ENCODE assay signal across 8 cellular contexts in the genomic region with DNA sequence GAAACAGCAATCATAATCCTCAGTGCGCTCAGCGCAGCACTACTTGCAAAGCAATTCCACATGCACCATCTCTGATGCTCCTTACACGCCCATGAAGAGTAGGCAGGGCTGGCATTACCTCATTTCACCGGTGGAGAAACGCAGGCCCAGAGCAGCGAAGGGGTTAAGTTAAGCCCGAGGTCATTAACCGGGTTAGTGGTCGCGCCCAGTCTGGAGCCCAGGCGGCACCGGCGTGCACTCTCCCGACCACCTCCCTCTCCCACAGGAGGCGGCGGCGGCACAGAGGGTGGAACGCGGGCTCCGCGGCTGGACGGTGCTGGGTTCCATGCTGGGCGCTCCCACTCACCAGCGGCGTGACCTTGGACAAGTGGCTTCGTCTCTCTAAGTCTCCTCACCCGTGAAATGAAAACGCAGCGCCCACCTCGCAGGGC. TPM values are rescaled to one million over a fixed set of nuclear protein-coding genes. Genes with fewer than 3 reads are reported as not detected.
DNase-seq lines count a peak whose midpoint lies in the region; ATAC-seq and TF ChIP-seq lines count a peak whose summit lies in the region.

No MANE protein-coding gene starts in this region.

- WGBS in aorta, 2 donors, result 0 to 1% methylated on average over 30 of the region's 30 CpGs

- peaks cover 0 to 2% (median 0%) of the 10 kb centered on the region in 8 donors for H3K9me3 Mint-ChIP-seq in CD4-positive, alpha-beta memory T cell
- H3K9me3 Mint-ChIP-seq in GM23338 (peaks cover 2% of the 10 kb centered on the region; the same call in 1 of the 3 replicates), mesothelial cell of epicardium (no peaks in the 10 kb centered on the region)

- peaks cover 18 to 51% (median 31%) of the 10 kb centered on the region in 4 donors for H3K4me1 Mint-ChIP-seq in CD4-positive, alpha-beta memory T cell
- peaks cover 42% of the 10 kb centered on the region for H3K4me1 Mint-ChIP-seq in GM23338
- peaks cover 37% of the 10 kb centered on the region for H3K4me1 Mint-ChIP-seq in mesothelial cell of epicardium

- H3K9me3 ChIP-seq in CD4-positive, alpha-beta memory T cell (ENCODE audit: control insufficient read depth in 1 of 2, low read length in 2 of 2), result no peaks in the 10 kb centered on the region
- H3K9me3 ChIP-seq in PC-3 (ENCODE audit: low read length), result no peaks in the 10 kb centered on the region
- no peaks in the 10 kb centered on the region for H3K9me3 ChIP-seq in duodenal mucosa (ENCODE audit: control insufficient read depth in 1 of 2, low read length in 2 of 2)
- H3K9me3 ChIP-seq in aorta (ENCODE audit: control insufficient read depth, low read length), result no peaks in the 10 kb centered on the region

- H3K27ac Mint-ChIP-seq in CD4-positive, alpha-beta memory T cell, result peak overlapping the region; percentile 72 to 97 (median 91)
- peak overlapping the region; percentile 86; the same call in 1 of the 2 replicates for H3K27ac Mint-ChIP-seq in GM23338
- H3K27ac Mint-ChIP-seq in mesothelial cell of epicardium, result peak overlapping the region; percentile 83

- H3K4me2 ChIP-seq in GM23338, result peak overlapping the region; percentile 98
- peak overlapping the region; percentile 95 for H3K4me2 ChIP-seq in PC-3 (ENCODE audit: low read length)

- BruUV-seq in PC-3 (replicated peaks; lab: Mats Ljungman, UMichigan), result TSS peak; percentile 47

- peaks cover 9% of the 10 kb centered on the region for H3K36me3 ChIP-seq in CD4-positive, alpha-beta memory T cell (ENCODE audit: insufficient read depth, low read length)
- H3K36me3 ChIP-seq in GM23338 (ENCODE audit: insufficient read depth) (no peaks in the 10 kb centered on the region), PC-3 (ENCODE audit: low read depth, low read length) (no peaks in the 10 kb centered on the region; the same call in 1 of the 2 replicates), duodenal mucosa (ENCODE audit: control insufficient read depth in 1 of 2, insufficient read depth in 2 of 2, low read length in 2 of 2) (peaks cover 4 to 31% of the 10 kb centered on the region in 2 donors), aorta (ENCODE audit: control insufficient read depth in 1 of 2, insufficient read depth in 2 of 2, low read length in 1 of 2) (no peaks in the 10 kb centered on the region)

- ATAC-seq in GM23338 (peak; percentile 2), PC-3 (peak; percentile 3), aorta (ENCODE audit: low FRiP score) (peak; percentile 1)

- H3K4me3 ChIP-seq in CD4-positive, alpha-beta memory T cell (ENCODE audit: low read length in 2 of 2), result peak overlapping the region; percentile 91 to 93
- H3K4me3 ChIP-seq in GM23338 (peak overlapping the region; percentile 91), PC-3 (ENCODE audit: low read length) (peak overlapping the region; percentile 91), duodenal mucosa (ENCODE audit: low read depth in 1 of 2, low read length in 2 of 2) (peak overlapping the region; percentile 93 to 96), aorta (ENCODE audit: low read length in 2 of 2) (peak overlapping the region; percentile 19 to 71)

- peak overlapping the region; percentile 86; the same call in 1 of the 2 replicates for H2AFZ ChIP-seq in GM23338
- peak overlapping the region; percentile 70 for H2AFZ ChIP-seq in PC-3 (ENCODE audit: low read length)

- intact Hi-C loops in CD4-positive, alpha-beta memory T cell (cut with micrococcal nuclease), result loop anchor here (1.0 to 10.0 kb wide), 3 partner anchors 22 to 152 kb away; a partner anchor contains a TSS
- intact Hi-C loops in PC-3 (cut with micrococcal nuclease) (loop anchor here (1.0 kb wide), 3 partner anchors 17 to 52 kb away; a partner anchor contains a TSS), aorta (cut with DNase I) (loop anchor here in 1 of 2 donors (1.0 to 5.0 kb wide), 2 partner anchors 19 to 167 kb away; a partner anchor contains a TSS)

- peak overlapping the region; percentile 90 for H3K27ac ChIP-seq in CD4-positive, alpha-beta memory T cell (ENCODE audit: low read depth, low read length)
- no peak overlapping the region for H3K27ac ChIP-seq in GM23338 (ENCODE audit: low read depth)
- peak overlapping the region; percentile 61 for H3K27ac ChIP-seq in PC-3 (ENCODE audit: low read length)
- H3K27ac ChIP-seq in duodenal mucosa (ENCODE audit: low read depth, low read length), result peak overlapping the region; percentile 93
- peak overlapping the region in 1 of 2 donors; percentile 6 for H3K27ac ChIP-seq in aorta (ENCODE audit: low read depth in 1 of 2, low read length in 2 of 2)

- no peaks in the 10 kb centered on the region for H3K27me3 Mint-ChIP-seq in CD4-positive, alpha-beta memory T cell
- H3K27me3 Mint-ChIP-seq in GM23338 (ENCODE audit: insufficient read depth, low read depth, poor library complexity) (peaks cover 26% of the 10 kb centered on the region), mesothelial cell of epicardium (ENCODE audit: low read depth) (no peaks in the 10 kb centered on the region)

- H3K9me2 ChIP-seq in GM23338 (ENCODE audit: insufficient read depth) (no peaks in the 10 kb centered on the region), PC-3 (replicated peaks; ENCODE audit: low read length) (no peaks in the 10 kb centered on the region)

- H3K4me3 Mint-ChIP-seq in CD4-positive, alpha-beta memory T cell, result peak overlapping the region; percentile 83 to 90 (median 88)
- H3K4me3 Mint-ChIP-seq in GM23338 (peak overlapping the region; percentile 89), mesothelial cell of epicardium (peak overlapping the region; percentile 71)

- POLR2A ChIA-PET in CD4-positive, alpha-beta memory T cell (lab: Charles Lee; ENCODE audit: partially characterized antibody), result interaction anchor here (0.9 to 6.4 kb wide), 11 partner anchors 12 to 142 kb away, joined by 3 to 68 read pairs (median 5); a partner anchor contains a TSS
- POLR2A ChIA-PET in PC-3 (lab: Charles Lee; ENCODE audit: unreplicated experiment), result interaction anchor here (0.6 to 0.7 kb wide), 3 partner anchors 17 to 67 kb away, joined by 3 to 15 read pairs (median 5); no protein-coding TSS in a partner anchor

- peaks cover 0 to 26% of the 10 kb centered on the region in 2 donors for H3K36me3 Mint-ChIP-seq in CD4-positive, alpha-beta memory T cell
- H3K36me3 Mint-ChIP-seq in GM23338 (ENCODE audit: low read depth) (peaks cover 18% of the 10 kb centered on the region), mesothelial cell of epicardium (peaks cover 7% of the 10 kb centered on the region)

- H3K79me2 ChIP-seq in GM23338 (replicated peaks; ENCODE audit: insufficient read depth) (peaks cover 6% of the 10 kb centered on the region; the same call in 1 of the 2 replicates), PC-3 (ENCODE audit: low read length) (peaks cover 41% of the 10 kb centered on the region)

- CTCF ChIA-PET in CD4-positive, alpha-beta memory T cell (lab: Charles Lee; ENCODE audit: partially characterized antibody), result no interaction called here
- CTCF ChIA-PET in PC-3 (lab: Charles Lee), result no interaction called here

- no peaks in the 10 kb centered on the region for H3K27me3 ChIP-seq in CD4-positive, alpha-beta memory T cell (ENCODE audit: insufficient read depth, low read length)
- H3K27me3 ChIP-seq in GM23338 (ENCODE audit: insufficient read depth) (peaks cover 16% of the 10 kb centered on the region), PC-3 (ENCODE audit: low read length) (no peaks in the 10 kb centered on the region), duodenal mucosa (ENCODE audit: control insufficient read depth in 1 of 2, insufficient read depth in 2 of 2, low read length in 2 of 2) (no peaks in the 10 kb centered on the region), aorta (ENCODE audit: control insufficient read depth in 1 of 2, insufficient read depth in 2 of 2, low read length in 1 of 2) (no peaks in the 10 kb centered on the region)

- H3K4me1 ChIP-seq in CD4-positive, alpha-beta memory T cell (ENCODE audit: insufficient read depth, low read length), result peaks cover 47% of the 10 kb centered on the region
- H3K4me1 ChIP-seq in GM23338 (ENCODE audit: insufficient read depth) (peaks cover 35% of the 10 kb centered on the region), PC-3 (ENCODE audit: insufficient read depth, low read length) (peaks cover 34% of the 10 kb centered on the region), duodenal mucosa (ENCODE audit: control insufficient read depth in 1 of 2, insufficient read depth in 2 of 2, low read length in 2 of 2) (peaks cover 31 to 46% of the 10 kb centered on the region in 2 donors), aorta (ENCODE audit: control insufficient read depth in 1 of 2, insufficient read depth in 2 of 2, low read length in 2 of 2) (peaks cover 0 to 3% of the 10 kb centered on the region in 2 donors)

- H4K20me1 ChIP-seq in GM23338 (replicated peaks; ENCODE audit: insufficient read depth) (peaks cover 12% of the 10 kb centered on the region), PC-3 (ENCODE audit: low read length) (no peaks in the 10 kb centered on the region)

- no peak for DNase-seq in CD4-positive, alpha-beta memory T cell
- DNase-seq in GM23338 (ENCODE audit: low spot score) (no peak), PC-3 (no peak), mesothelial cell of epicardium (ENCODE audit: low spot score in 2 of 2, unreplicated experiment in 2 of 2) (no peak), aorta (peak in 1 of 2 donors; percentile 78), GOT3 (lab: John Stamatoyannopoulos, UW) (no peak)
- no peak for DNase-seq in activated CD8-positive, alpha-beta memory T cell treated with anti-CD3 and anti-CD28 coated beads for 24 hours

- TF ChIP-seq CTCF in GM23338 (conservative IDR thresholded peaks at IDR 0.05; ENCODE audit: low read depth in 2 of 2) (no peak), PC-3 (conservative IDR thresholded peaks at IDR 0.05; ENCODE audit: low read depth, low read length) (no peak), mesothelial cell of epicardium (IDR thresholded peaks at IDR 0.05; ENCODE audit: unreplicated experiment) (no peak)

- peak overlapping the region; percentile 98 for H3K9ac ChIP-seq in PC-3 (ENCODE audit: low read length)
- H3K9ac ChIP-seq in duodenal mucosa (ENCODE audit: low read depth in 1 of 2, low read length in 2 of 2), result peak overlapping the region; percentile 89 to 90

- H3F3A ChIP-seq in GM23338 (replicated peaks; ENCODE audit: low read depth), result peaks cover 18% of the 10 kb centered on the region
- no peaks in the 10 kb centered on the region for H3F3A ChIP-seq in PC-3 (ENCODE audit: low read length, unreplicated experiment)

RNA-seq across cellular contexts. Expression of a gene that starts 0.5 kb away (rescaled TPM):
- 100 to 1,000 TPM; 123 to 126 TPM for total RNA-seq in CD4-positive, alpha-beta memory T cell
- 10 to 100 TPM; 51.2 to 62.2 TPM for polyA plus RNA-seq in CD4-positive, alpha-beta memory T cell
- total RNA-seq in GM23338 (2014; rRNA removed; shearing (Covaris generic)), result 42.5 and 57.4 TPM in 2 replicates
- polyA plus RNA-seq in GM23338 (2016; fragmentation: Nextera tagmentation; extraction: Ambion mirVana) (36.4 and 37.4 TPM in 2 replicates), aorta (100 to 1,000 TPM in 1 of 2 donors, 10 to 100 TPM in 1; 58.4 to 216 TPM)
- total RNA-seq in PC-3 (2014; rRNA removed) (163 and 211 TPM in 2 replicates), mesothelial cell of epicardium (86.8 to 97.6 TPM (median 92.5 TPM) in 3 replicates), aorta (10 to 100 TPM; 45.6 to 56.6 TPM)

RNA-seq across cellular contexts. Expression of a gene that starts 3.2 kb away (rescaled TPM):
- total RNA-seq in CD4-positive, alpha-beta memory T cell, result 10 to 100 TPM; 42.6 to 48.7 TPM
- 10 to 100 TPM; 48.9 to 66.7 TPM for polyA plus RNA-seq in CD4-positive, alpha-beta memory T cell
- 37.1 and 61.1 TPM in 2 replicates for total RNA-seq in GM23338 (2014; rRNA removed; shearing (Covaris generic))
- 47.6 and 59.6 TPM in 2 replicates for polyA plus RNA-seq in GM23338 (2016; fragmentation: Nextera tagmentation; extraction: Ambion mirVana)
- total RNA-seq in PC-3 (2014; rRNA removed), result 52.1 and 71.6 TPM in 2 replicates
- 34.7 to 38.4 TPM (median 36.5 TPM) in 3 replicates for total RNA-seq in mesothelial cell of epicardium
- total RNA-seq in aorta, result 10 to 100 TPM; 32.7 to 33.9 TPM
- 10 to 100 TPM; 19.0 to 72.4 TPM for polyA plus RNA-seq in aorta

RNA-seq across cellular contexts. Expression of a gene that starts 6.2 kb away (rescaled TPM):
- 10 to 100 TPM; 52.9 to 65.8 TPM for total RNA-seq in CD4-positive, alpha-beta memory T cell
- polyA plus RNA-seq in CD4-positive, alpha-beta memory T cell, result 1 to 10 TPM; 3.0 to 9.5 TPM
- 32.2 and 39.2 TPM in 2 replicates for total RNA-seq in GM23338 (2014; rRNA removed; shearing (Covaris generic))
- polyA plus RNA-seq in GM23338 (2016; fragmentation: Nextera tagmentation; extraction: Ambion mirVana) (24.0 and 24.9 TPM in 2 replicates), aorta (100 to 1,000 TPM in 1 of 2 donors, 10 to 100 TPM in 1; 21.5 to 105 TPM)
- total RNA-seq in PC-3 (2014; rRNA removed) (53.5 and 88.2 TPM in 2 replicates), mesothelial cell of epicardium (134 to 146 TPM (median 141 TPM) in 3 replicates), aorta (100 to 1,000 TPM in 1 of 2 donors, 10 to 100 TPM in 1; 60.6 to 115 TPM)

RNA-seq across cellular contexts. Expression of a gene that starts 20.7 kb away (rescaled TPM):
- 10 to 100 TPM; 82.7 to 84.7 TPM for total RNA-seq in CD4-positive, alpha-beta memory T cell
- 10 to 100 TPM; 12.8 to 24.3 TPM for polyA plus RNA-seq in CD4-positive, alpha-beta memory T cell
- 90.4 and 106 TPM in 2 replicates for total RNA-seq in GM23338 (2014; rRNA removed; shearing (Covaris generic))
- polyA plus RNA-seq in GM23338 (2016; fragmentation: Nextera tagmentation; extraction: Ambion mirVana) (64.8 and 75.5 TPM in 2 replicates), aorta (100 to 1,000 TPM in 1 of 2 donors, 10 to 100 TPM in 1; 37.1 to 215 TPM)
- total RNA-seq in PC-3 (2014; rRNA removed) (267 and 284 TPM in 2 replicates), mesothelial cell of epicardium (236 to 249 TPM (median 243 TPM) in 3 replicates), aorta (100 to 1,000 TPM; 118 to 128 TPM)

RNA-seq across cellular contexts. Expression of a gene that starts 22.4 kb away (rescaled TPM):
- 1 to 10 TPM; 6.3 to 7.5 TPM for total RNA-seq in CD4-positive, alpha-beta memory T cell
- 10 to 100 TPM; 10.8 to 15.2 TPM for polyA plus RNA-seq in CD4-positive, alpha-beta memory T cell
- total RNA-seq in GM23338 (2014; rRNA removed; shearing (Covaris generic)), result 17.4 and 19.8 TPM in 2 replicates
- polyA plus RNA-seq in GM23338 (2016; fragmentation: Nextera tagmentation; extraction: Ambion mirVana) (27.1 TPM in 2 replicates), aorta (1 to 10 TPM; 6.0 to 8.9 TPM)
- total RNA-seq in PC-3 (2014; rRNA removed) (30.6 and 40.1 TPM in 2 replicates), mesothelial cell of epicardium (17.0 to 17.5 TPM (median 17.4 TPM) in 3 replicates), aorta (1 to 10 TPM; 4.1 to 6.6 TPM)
